ENCODE assay signal across 8 cellular contexts in the genomic region with DNA sequence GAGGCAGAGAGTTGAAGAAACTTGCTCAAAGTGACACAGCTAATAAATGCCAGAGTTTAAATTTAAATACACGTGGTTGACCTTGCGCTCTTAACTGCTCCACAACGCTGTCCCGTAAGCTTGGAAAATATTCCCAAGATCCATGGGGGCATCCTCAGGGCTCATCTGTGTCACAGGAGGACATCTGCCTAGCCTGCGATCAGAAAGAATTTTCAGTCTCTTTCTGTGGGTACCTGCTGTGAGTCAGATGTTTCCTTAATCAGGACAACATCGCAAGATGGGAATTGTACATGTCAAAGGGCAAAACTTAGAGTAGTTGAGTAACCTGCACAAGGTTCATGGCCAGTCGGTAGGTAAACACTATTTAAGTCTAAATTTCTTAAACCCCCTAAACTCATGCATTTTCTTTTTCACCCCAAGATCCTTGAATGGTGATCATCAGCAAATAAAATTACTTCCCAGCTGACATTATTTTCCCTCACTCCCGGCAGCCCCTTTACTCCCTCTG. TPM values are rescaled to one million over a fixed set of nuclear protein-coding genes. Genes with fewer than 3 reads are reported as not detected.
DNase-seq lines count a peak whose midpoint lies in the region; FAIRE-seq and TF ChIP-seq lines count a peak whose summit lies in the region.
"Had no signal": no experiment of that assay in that cellular context is flagged by ENCODE, and none has a peak within 500 bp of the region (broad histone marks: within the 10 kb centered on the region; RNA-seq: fewer than 3 reads in every experiment).

No MANE protein-coding gene starts in this region.

- H3K4me1 Mint-ChIP-seq in CD8-positive, alpha-beta memory T cell, result peaks cover 18 to 21% (median 20%) of the 10 kb centered on the region in 3 donors
- peaks cover 3 to 13% (median 4%) of the 10 kb centered on the region in 3 donors for H3K4me1 Mint-ChIP-seq in IgD-negative memory B cell
- peaks cover 25% of the 10 kb centered on the region for H3K4me1 Mint-ChIP-seq in dendritic cell treated with granulocyte-macrophage colony-stimulating factor and Interleukin-4, amounts not matched to agents 40 ng/mL and 50 ng/mL, for 4 days (ENCODE audit: low read depth)

- peak overlapping the region; percentile 71 to 88 (median 80) for H3K4me3 Mint-ChIP-seq in CD8-positive, alpha-beta memory T cell
- peak overlapping the region; percentile 68 to 89 (median 76) for H3K4me3 Mint-ChIP-seq in IgD-negative memory B cell
- peak overlapping the region; percentile 72 for H3K4me3 Mint-ChIP-seq in dendritic cell treated with granulocyte-macrophage colony-stimulating factor and Interleukin-4, amounts not matched to agents 40 ng/mL and 50 ng/mL, for 4 days

- no peak for DNase-seq in CD8-positive, alpha-beta memory T cell
- no peak for DNase-seq in GM19239 (ENCODE audit: insufficient read length, low spot score)
- DNase-seq in NCI-H1417 (lab: John Stamatoyannopoulos, UW), result no peak
- DNase-seq in NCI-H345 (lab: John Stamatoyannopoulos, UW), result no peak
- DNase-seq: GOT3 had no signal

- H3K9me3 Mint-ChIP-seq in CD8-positive, alpha-beta memory T cell, result peaks cover 0 to 10% (median 5%) of the 10 kb centered on the region in 5 donors
- H3K9me3 Mint-ChIP-seq in IgD-negative memory B cell, result peaks cover 4 to 20% (median 10%) of the 10 kb centered on the region in 3 donors
- H3K9me3 Mint-ChIP-seq in dendritic cell treated with granulocyte-macrophage colony-stimulating factor and Interleukin-4, amounts not matched to agents 40 ng/mL and 50 ng/mL, for 4 days, result peaks cover 27% of the 10 kb centered on the region

- FAIRE-seq in GM19239 (lab: Jason Lieb, UNC), result no peak

- intact Hi-C loops in dendritic cell treated with granulocyte-macrophage colony-stimulating factor and Interleukin-4, amounts not matched to agents 40 ng/mL and 50 ng/mL, for 4 days (cut with micrococcal nuclease), result no loop called here

- no peaks in the 10 kb centered on the region for H3K9me3 ChIP-seq in CD8-positive, alpha-beta memory T cell (ENCODE audit: low read length)
- H3K9me3 ChIP-seq in neutrophil, result no peaks in the 10 kb centered on the region

- H3K27ac ChIP-seq in CD8-positive, alpha-beta memory T cell (ENCODE audit: low read depth, low read length), result no peak overlapping the region
- no peak overlapping the region for H3K27ac ChIP-seq in neutrophil

- no peaks in the 10 kb centered on the region for H3K27me3 ChIP-seq in CD8-positive, alpha-beta memory T cell (ENCODE audit: insufficient read depth, low read length, poor library complexity, severe bottlenecking)
- peaks cover 28% of the 10 kb centered on the region for H3K27me3 ChIP-seq in neutrophil

- H3K36me3 ChIP-seq in CD8-positive, alpha-beta memory T cell (ENCODE audit: insufficient read depth, low read length), result peaks cover 9% of the 10 kb centered on the region
- H3K36me3 ChIP-seq in neutrophil, result peaks cover 4% of the 10 kb centered on the region

- peaks cover 0 to 1% of the 10 kb centered on the region in 2 donors for H3K27me3 Mint-ChIP-seq in CD8-positive, alpha-beta memory T cell
- H3K27me3 Mint-ChIP-seq in IgD-negative memory B cell, result no peaks in the 10 kb centered on the region
- no peaks in the 10 kb centered on the region for H3K27me3 Mint-ChIP-seq in dendritic cell treated with granulocyte-macrophage colony-stimulating factor and Interleukin-4, amounts not matched to agents 40 ng/mL and 50 ng/mL, for 4 days

- TF ChIP-seq CTCF in neutrophil (IDR thresholded peaks at IDR 0.05), result no peak

- H3K4me3 ChIP-seq in CD8-positive, alpha-beta memory T cell (ENCODE audit: low read length), result peak overlapping the region; percentile 82
- H3K4me3 ChIP-seq in neutrophil (ENCODE audit: low read depth in 1 of 2, low read length in 1 of 2), result peak overlapping the region; percentile 66 to 74

- H3K4me1 ChIP-seq in CD8-positive, alpha-beta memory T cell (ENCODE audit: insufficient read depth, low read length), result peaks cover 16% of the 10 kb centered on the region
- H3K4me1 ChIP-seq in neutrophil (ENCODE audit: control insufficient read depth in 1 of 2, insufficient read depth in 1 of 2, low read depth in 1 of 2, low read length in 1 of 2), result peaks cover 14 to 17% of the 10 kb centered on the region in 2 experiments

- POLR2A ChIA-PET in CD8-positive, alpha-beta memory T cell (lab: Charles Lee), result interaction anchor here (3.1 kb wide), 1 partner anchor 13 kb away, joined by 19 read pairs; the partner anchor contains the start of gene RSAD2

- H3K27ac Mint-ChIP-seq in CD8-positive, alpha-beta memory T cell, result peak overlapping the region in 6 of 8 donors; percentile 29 to 86 (median 61)
- no peak overlapping the region for H3K27ac Mint-ChIP-seq in IgD-negative memory B cell
- H3K27ac Mint-ChIP-seq in dendritic cell treated with granulocyte-macrophage colony-stimulating factor and Interleukin-4, amounts not matched to agents 40 ng/mL and 50 ng/mL, for 4 days, result peak overlapping the region; percentile 86

- CTCF ChIA-PET in CD8-positive, alpha-beta memory T cell (lab: Charles Lee), result interaction anchor here (1.5 to 3.0 kb wide), 6 partner anchors 13 to 180 kb away, joined by 5 to 24 read pairs (median 8); partner anchors contain the start of genes RNF144A and RSAD2

- H3K36me3 Mint-ChIP-seq in CD8-positive, alpha-beta memory T cell, result peaks cover 27 to 33% (median 31%) of the 10 kb centered on the region in 3 donors
- H3K36me3 Mint-ChIP-seq in IgD-negative memory B cell, result peaks cover 10% of the 10 kb centered on the region
- H3K36me3 Mint-ChIP-seq in dendritic cell treated with granulocyte-macrophage colony-stimulating factor and Interleukin-4, amounts not matched to agents 40 ng/mL and 50 ng/mL, for 4 days (ENCODE audit: low read depth), result peaks cover 45% of the 10 kb centered on the region

RNA-seq across cellular contexts. Expression of gene CMPK2, which starts 1.4 kb away (rescaled TPM):
- 1 to 10 TPM in 1 of 2 experiments, under 1 TPM in 1; 0.62 to 1.1 TPM for total RNA-seq in CD8-positive, alpha-beta memory T cell
- polyA plus RNA-seq in CD8-positive, alpha-beta memory T cell, result 10.9 TPM
- 4.6 TPM for polyA plus RNA-seq in IgD-negative memory B cell

RNA-seq across cellular contexts. Expression of gene RSAD2, which starts 13.3 kb away (rescaled TPM):
- under 1 TPM; 0.85 to 1.00 TPM for total RNA-seq in CD8-positive, alpha-beta memory T cell
- polyA plus RNA-seq in CD8-positive, alpha-beta memory T cell, result 7.6 TPM
- polyA plus RNA-seq in IgD-negative memory B cell, result 3.3 TPM

RNA-seq across cellular contexts. Expression of gene RNF144A, which starts 52.9 kb away (rescaled TPM):
- total RNA-seq in CD8-positive, alpha-beta memory T cell, result 10 to 100 TPM; 13.5 to 14.9 TPM
- polyA plus RNA-seq in CD8-positive, alpha-beta memory T cell, result 8.3 TPM
- 0.83 TPM for polyA plus RNA-seq in IgD-negative memory B cell

Comparison
In these comparisons a context has a peak if more than half of its experiments do, and no peak if none do; other contexts are left out.
1. H3K27ac Mint-ChIP-seq: peak in CD8-positive, alpha-beta memory T cell (6 of 8) and dendritic cell treated with granulocyte-macrophage colony-stimulating factor and Interleukin-4, amounts not matched to agents 40 ng/mL and 50 ng/mL, for 4 days (single experiment); none in IgD-negative memory B cell (0 of 3).
2. Peak in every context shown above with its lines, with median percentiles within 50 percentile points of each other: H3K4me3 Mint-ChIP-seq.